Comparison of ENCODE assay signal across 19 cellular contexts in genomic region chr16:88073201-88073721, GRCh38.
DNase-seq lines count a peak whose midpoint lies in the region; ATAC-seq, FAIRE-seq and TF ChIP-seq lines count a peak whose summit lies in the region.
"Had no signal": no experiment of that assay in that cellular context is flagged by ENCODE, and none has a peak within 500 bp of the region (broad histone marks: within the 10 kb centered on the region; RNA-seq: fewer than 3 reads in every experiment).

No MANE protein-coding gene starts in this region.

- POLR2A ChIA-PET in K562 (lab: Yijun Ruan, JAX) = interaction anchor here (0.6 kb wide), 1 partner anchor 367 kb away, joined by 4 read pairs; no protein-coding TSS in a partner anchor

- H3K9me1 ChIP-seq in K562 (ENCODE audit: control insufficient read depth, insufficient read depth, low read length) = peaks cover 6% of the 10 kb centered on the region

- H4K20me1 ChIP-seq in K562 (replicated peaks; ENCODE audit: control insufficient read depth, insufficient read depth, low read length) = no peaks in the 10 kb centered on the region
- no peaks in the 10 kb centered on the region for H4K20me1 ChIP-seq in hepatocyte (ENCODE audit: insufficient read depth, poor library complexity, severe bottlenecking)

- no peak for TF ChIP-seq EP300 in K562 (IDR thresholded peaks at IDR 0.05; ENCODE audit: low read length)

- H4K91ac ChIP-seq in neuronal stem cell (ENCODE audit: low read depth, low read length, poor library complexity) = no peak overlapping the region

- no peaks in the 10 kb centered on the region for H3K9me2 ChIP-seq in hepatocyte (replicated peaks; ENCODE audit: insufficient read depth)

- no peak overlapping the region for H2BK15ac ChIP-seq in neuronal stem cell (ENCODE audit: low read length)

- 82% methylated on average over 26 of the region's 36 CpGs for WGBS in K562 (ENCODE audit: insufficient coverage, low coverage, missing lambda C conversion rate)
- WGBS in neuronal stem cell (ENCODE audit: extremely low coverage in 2 of 2, insufficient read length in 2 of 2, insufficient replicate concordance in 1 of 2), 2 donors = no CpG with 5 or more reads among the region's 36 CpGs
- whole genome bisulfite sequencing in hepatocyte (ENCODE audit: low lambda C conversion rate, missing lambda C conversion rate) = 93% methylated on average over 36 of the region's 36 CpGs

- H3K23ac ChIP-seq in neuronal stem cell (ENCODE audit: low read depth, low read length, poor library complexity) = peak overlapping the region; percentile 12

- no peak for FAIRE-seq in K562 (lab: Jason Lieb, UNC)
- FAIRE-seq: GM19239, H1 had no signal

- H3K79me1 ChIP-seq in neuronal stem cell (ENCODE audit: low read depth, low read length) = peaks cover 7% of the 10 kb centered on the region

- no peak for ATAC-seq in K562
- no peak for ATAC-seq in upper lobe of right lung
- no peak for ATAC-seq in stimulated activated memory B cell treated with anti-CD40 and anti-IgM and Interleukin-4, amounts not matched to agents 10 μg/mL and 1 μg/mL and 100 μg/mL, for 72 hours
- ATAC-seq: HCT116 had no signal

- no peak overlapping the region for H3K9ac ChIP-seq in K562 (ENCODE audit: insufficient read depth in 1 of 2, low read depth in 2 of 2, low read length in 2 of 2)
- H3K9ac ChIP-seq in neuronal stem cell (ENCODE audit: low read depth, low read length, poor library complexity) = peak overlapping the region; percentile 12

- peaks cover 26% of the 10 kb centered on the region for H3K4me1 Mint-ChIP-seq in stimulated activated memory B cell treated with anti-CD40 and anti-IgM and Interleukin-4, amounts not matched to agents 10 μg/mL and 1 μg/mL and 100 μg/mL, for 72 hours
- H3K4me1 Mint-ChIP-seq: CD4-positive, alpha-beta memory T cell had no signal

- intact Hi-C loops in K562 (cut with micrococcal nuclease) (no loop called here), upper lobe of right lung (cut with DNase I) (no loop called here)

- H4K8ac ChIP-seq in neuronal stem cell (ENCODE audit: low read depth, low read length) = no peak overlapping the region

- no peak overlapping the region for H2BK120ac ChIP-seq in neuronal stem cell (ENCODE audit: low read depth, low read length)

- H3K27ac ChIP-seq in K562 (ENCODE audit: extremely low read depth, low read depth, low read length) = no peak overlapping the region
- H3K27ac ChIP-seq in neuronal stem cell (replicated peaks; ENCODE audit: low read length) = no peak overlapping the region
- H3K27ac ChIP-seq in upper lobe of right lung = no peak overlapping the region
- H3K27ac ChIP-seq in hepatocyte = no peak overlapping the region
- H3K27ac ChIP-seq: Peyer's patch, SJSA1 had no signal

- no peak overlapping the region for H2BK12ac ChIP-seq in neuronal stem cell (ENCODE audit: low read length)

- no peak overlapping the region for H2AFZ ChIP-seq in K562 (ENCODE audit: low read depth, low read length)
- H2AFZ ChIP-seq in neuronal stem cell (ENCODE audit: low read length) = no peak overlapping the region
- H2AFZ ChIP-seq in hepatocyte = no peak overlapping the region

- H2AK5ac ChIP-seq in neuronal stem cell (ENCODE audit: low read depth, low read length) = no peak overlapping the region

- no peaks in the 10 kb centered on the region for H3K79me2 ChIP-seq in K562 (ENCODE audit: control insufficient read depth, insufficient read depth, low read length)
- H3K79me2 ChIP-seq in hepatocyte = no peaks in the 10 kb centered on the region

- no peaks in the 10 kb centered on the region for H3K27me3 ChIP-seq in K562 (ENCODE audit: control insufficient read depth in 2 of 2, insufficient read depth in 2 of 2, low read length in 2 of 2)
- H3K27me3 ChIP-seq in neuronal stem cell (ENCODE audit: control insufficient read depth in 3 of 3, insufficient read depth in 3 of 3, low read depth in 1 of 3, low read length in 3 of 3) = no peaks in the 10 kb centered on the region
- no peaks in the 10 kb centered on the region for H3K27me3 ChIP-seq in upper lobe of right lung
- H3K27me3 ChIP-seq in hepatocyte = no peaks in the 10 kb centered on the region
- H3K27me3 ChIP-seq: Peyer's patch, SJSA1 had no signal

- BruUV-seq in K562 (replicated peaks; lab: Mats Ljungman, UMichigan) = no TSS peak

- no peaks in the 10 kb centered on the region for H3K9me3 Mint-ChIP-seq in stimulated activated memory B cell treated with anti-CD40 and anti-IgM and Interleukin-4, amounts not matched to agents 10 μg/mL and 1 μg/mL and 100 μg/mL, for 72 hours

- no peak overlapping the region for H2BK5ac ChIP-seq in neuronal stem cell (ENCODE audit: low read length)

- TF ChIP-seq CTCF in GM13977 (IDR thresholded peaks at IDR 0.05; ENCODE audit: extremely low read depth, insufficient read depth, missing control alignments) (no peak), K562 (IDR thresholded peaks at IDR 0.05 in 2 of 3, conservative IDR thresholded peaks at IDR 0.05 in 1 of 3; ENCODE audit: insufficient read depth in 2 of 3, low read depth in 1 of 3, low read length in 3 of 3) (no peak), upper lobe of right lung (IDR thresholded peaks at IDR 0.05) (no peak), hepatocyte (IDR thresholded peaks at IDR 0.05; ENCODE audit: poor library complexity) (no peak)

- H3K36me3 ChIP-seq in K562 (ENCODE audit: control insufficient read depth, insufficient read depth, low read length) (peaks cover 8% of the 10 kb centered on the region; the same call in 1 of the 3 replicates), neuronal stem cell (replicated peaks in 1 of 2; ENCODE audit: control insufficient read depth in 2 of 2, insufficient read depth in 2 of 2, low read length in 2 of 2) (peaks cover 7 to 16% of the 10 kb centered on the region in 2 donors), upper lobe of right lung (peaks cover 32% of the 10 kb centered on the region), hepatocyte (replicated peaks; ENCODE audit: insufficient read depth, low read depth) (no peaks in the 10 kb centered on the region)

- in situ Hi-C loops in GM13977 (cut with MboI; ENCODE audit: low pct_unique_long_range_greater_than_20kb, low sequenced_read_pairs, unreplicated experiment) = no loop called here
- in situ Hi-C loops in K562 (cut with MboI) = no loop called here

- peak overlapping the region; percentile 75 for H3K14ac ChIP-seq in neuronal stem cell (ENCODE audit: low read length)

- H3K27me3 Mint-ChIP-seq in stimulated activated memory B cell treated with anti-CD40 and anti-IgM and Interleukin-4, amounts not matched to agents 10 μg/mL and 1 μg/mL and 100 μg/mL, for 72 hours = no peaks in the 10 kb centered on the region
- H3K27me3 Mint-ChIP-seq: CD4-positive, alpha-beta memory T cell had no signal

- H3K4me3 ChIP-seq in K562 (no peak overlapping the region), neuronal stem cell (ENCODE audit: low read length in 2 of 2) (no peak overlapping the region), upper lobe of right lung (no peak overlapping the region), hepatocyte (no peak overlapping the region)
- H3K4me3 ChIP-seq: Peyer's patch, SJSA1 had no signal

- H3K9me3 ChIP-seq in K562 (replicated peaks; ENCODE audit: control insufficient read depth, insufficient read depth, low read depth, low read length) (no peaks in the 10 kb centered on the region), neuronal stem cell (replicated peaks in 1 of 2; ENCODE audit: control insufficient read depth in 2 of 2, insufficient read depth in 1 of 2, low read depth in 1 of 2, low read length in 2 of 2) (no peaks in the 10 kb centered on the region), upper lobe of right lung (no peaks in the 10 kb centered on the region), hepatocyte (ENCODE audit: low read depth) (no peaks in the 10 kb centered on the region)
- H3K9me3 ChIP-seq: Peyer's patch, SJSA1 had no signal

- H3K27ac Mint-ChIP-seq in stimulated activated memory B cell treated with anti-CD40 and anti-IgM and Interleukin-4, amounts not matched to agents 10 μg/mL and 1 μg/mL and 100 μg/mL, for 72 hours = no peak overlapping the region
- H3K27ac Mint-ChIP-seq: CD4-positive, alpha-beta memory T cell had no signal

- H3K36me3 Mint-ChIP-seq in stimulated activated memory B cell treated with anti-CD40 and anti-IgM and Interleukin-4, amounts not matched to agents 10 μg/mL and 1 μg/mL and 100 μg/mL, for 72 hours = peaks cover 52% of the 10 kb centered on the region

- no peak for TF ChIP-seq RAD21 in K562 (CRISPR knock-in tag; conservative IDR thresholded peaks at IDR 0.05 in 1 of 2, IDR thresholded peaks at IDR 0.05 in 1 of 2)

- H3K4me2 ChIP-seq in K562 (ENCODE audit: insufficient read depth, low read length) (no peak overlapping the region), neuronal stem cell (ENCODE audit: insufficient read depth, low read length, poor library complexity, severe bottlenecking) (no peak overlapping the region), hepatocyte (no peak overlapping the region)

- DNase-seq in GM13977 (ENCODE audit: low spot score) (peak; percentile 16), K562 (ENCODE audit: extremely low read depth in 1 of 4, low spot score in 3 of 4) (no peak), neuronal stem cell (ENCODE audit: low spot score) (no peak), upper lobe of right lung (peak; percentile 41), hepatocyte (ENCODE audit: low spot score) (no peak), DMS153 treated with DMSO at 0.1 percent for 48 hours (lab: John Stamatoyannopoulos, UW; ENCODE audit: unreplicated experiment) (no peak)
- DNase-seq: CD4-positive, alpha-beta memory T cell; GDM1; NCI-H1105; NCI-H1694 treated with DMSO at 0.1 percent for 48 hours; NCI-H2081 treated with DMSO at 0.1 percent for 48 hours; NCI-H2171 treated with DMSO at 0.1 percent for 48 hours; NCI-H526 had no signal

- H3K4me1 ChIP-seq in K562 (replicated peaks in 1 of 2; ENCODE audit: control insufficient read depth in 2 of 2, insufficient read depth in 2 of 2, low read length in 2 of 2) (peaks cover 0 to 4% of the 10 kb centered on the region in 2 experiments; a peak in 1 of 5 replicates), neuronal stem cell (ENCODE audit: control insufficient read depth in 2 of 2, insufficient read depth in 1 of 2, low read depth in 1 of 2, low read length in 2 of 2) (no peaks in the 10 kb centered on the region), upper lobe of right lung (no peaks in the 10 kb centered on the region), hepatocyte (ENCODE audit: insufficient read depth) (no peaks in the 10 kb centered on the region)

- H3K4me3 Mint-ChIP-seq in stimulated activated memory B cell treated with anti-CD40 and anti-IgM and Interleukin-4, amounts not matched to agents 10 μg/mL and 1 μg/mL and 100 μg/mL, for 72 hours = no peak overlapping the region
- H3K4me3 Mint-ChIP-seq: CD4-positive, alpha-beta memory T cell had no signal

- TF ChIP-seq POLR2A in K562 (conservative IDR thresholded peaks at IDR 0.05) = no peak

- no peak overlapping the region for H3K4ac ChIP-seq in neuronal stem cell (ENCODE audit: low read length)

- H3K18ac ChIP-seq in neuronal stem cell (ENCODE audit: low read length) = no peak overlapping the region

- CTCF ChIA-PET in K562 (lab: Yijun Ruan, JAX; ENCODE audit: low intra/inter-chr PET ratio) = no interaction called here

TF ChIP-seq in K562, 482 proteins besides CTCF, POLR2A, EP300 and RAD21 (continues in another document):
- TF ChIP-seq ESRRB (CRISPR knock-in tag; IDR thresholded peaks at IDR 0.05; ENCODE audit: borderline replicate concordance) = no peak

Comparison
In these comparisons a context has a peak if more than half of its experiments do, and no peak if none do; other contexts are left out.
1. DNase-seq: peak in GM13977 (single experiment) and upper lobe of right lung (single experiment); none in K562 (0 of 4), neuronal stem cell (single experiment), hepatocyte (single experiment) and DMS153 treated with DMSO at 0.1 percent for 48 hours (single experiment).